ENCODE assay signal across 34 cellular contexts in genomic region chr11:80617156-80617555, GRCh38.
"Had no signal": no experiment of that assay in that cellular context is flagged by ENCODE, and none has a peak within 500 bp of the region (broad histone marks: within the 10 kb centered on the region; RNA-seq: fewer than 3 reads in every experiment).

No MANE protein-coding gene starts in this region.

- DNase-seq: Karpas-422, Kasumi-1, MM.1S, MV-4-11, NCI-H1048, NCI-H1092, NCI-H1092 treated with DMSO at 0.1 percent for 48 hours, NCI-H1105, NCI-H1105 treated with DMSO at 0.1 percent for 48 hours, NCI-H1417, NCI-H1417 treated with DMSO at 0.1 percent for 48 hours, NCI-H1436, NCI-H1436 treated with DMSO at 0.1 percent for 48 hours, NCI-H146, NCI-H1694, NCI-H1694 treated with DMSO at 0.1 percent for 48 hours, NCI-H187, NCI-H187 treated with DMSO at 0.1 percent for 48 hours, NCI-H1930, NCI-H2029, NCI-H2029 treated with DMSO at 0.1 percent for 48 hours, NCI-H2081, NCI-H2081 treated with DMSO at 0.1 percent for 48 hours, NCI-H2107, NCI-H2171, NCI-H2171 treated with DMSO at 0.1 percent for 48 hours, NCI-H2227 treated with DMSO at 0.1 percent for 48 hours, NCI-H226, NCI-H345, NCI-H446, NCI-H446 treated with DMSO at 0.1 percent for 48 hours, NCI-H510A, NCI-H510A treated with DMSO at 0.1 percent for 48 hours, NCI-H524 had no signal
